ENCODE assay signal across 17 cellular contexts in genomic region chr2:17709897-17710296, GRCh38.
"Had no signal": no experiment of that assay in that cellular context is flagged by ENCODE, and none has a peak within 500 bp of the region (broad histone marks: within the 10 kb centered on the region; RNA-seq: fewer than 3 reads in every experiment).

No MANE protein-coding gene starts in this region.

- ATAC-seq: upper lobe of right lung had no signal

- H3K27me3 Mint-ChIP-seq: activated naive CD4-positive, alpha-beta T cell treated with anti-CD3 and anti-CD28 coated beads, Interleukin-2, amount 50 U/mL, for 24 hours had no signal

- DNase-seq: activated CD4-positive, alpha-beta T cell treated with anti-CD3 and anti-CD28 coated beads for 1 hour; activated CD8-positive, alpha-beta memory T cell treated with anti-CD3 and anti-CD28 coated beads for 24 hours; activated CD8-positive, alpha-beta memory T cell treated with anti-CD3 and anti-CD28 coated beads, Interleukin-2, amount 50 U/mL, for 48 hours; activated gamma-delta T cell; activated T-cell treated with anti-CD3 and anti-CD28 coated beads, Interleukin-2, amount 50 U/mL, for 48 hours; caudate nucleus; nephron progenitor cell; nucleus accumbens; posterior cingulate gyrus; stimulated activated CD4-positive, alpha-beta T cell treated with anti-CD3 and anti-CD28 coated beads, Interleukin-4, amount 100 ng/mL, for 1 hour; SW 1271; T-helper 2 cell; upper lobe of right lung; WERI-Rb-1 had no signal

- H3K4me3 Mint-ChIP-seq: activated naive CD4-positive, alpha-beta T cell treated with anti-CD3 and anti-CD28 coated beads, Interleukin-2, amount 50 U/mL, for 24 hours; nephron progenitor cell had no signal

- H3K9me3 Mint-ChIP-seq: activated naive CD4-positive, alpha-beta T cell treated with anti-CD3 and anti-CD28 coated beads, Interleukin-2, amount 50 U/mL, for 24 hours; nephron progenitor cell had no signal

- H3K4me3 ChIP-seq: lung, smooth muscle cell, upper lobe of right lung had no signal

- H3K9me3 ChIP-seq: upper lobe of right lung had no signal

- H3K27ac Mint-ChIP-seq: activated naive CD4-positive, alpha-beta T cell treated with anti-CD3 and anti-CD28 coated beads, Interleukin-2, amount 50 U/mL, for 24 hours; nephron progenitor cell had no signal

- H3K4me1 ChIP-seq: upper lobe of right lung had no signal

- H3K4me1 Mint-ChIP-seq: activated naive CD4-positive, alpha-beta T cell treated with anti-CD3 and anti-CD28 coated beads, Interleukin-2, amount 50 U/mL, for 24 hours; nephron progenitor cell had no signal

- H3K4me2 ChIP-seq: smooth muscle cell had no signal

- H3K27me3 ChIP-seq: upper lobe of right lung had no signal

- H3K27ac ChIP-seq: upper lobe of right lung, WERI-Rb-1 had no signal
